Comparison of ENCODE assay signal across 9 cellular contexts in genomic region chrX:153818571-153819397, GRCh38. TPM values are rescaled to one million over a fixed set of nuclear protein-coding genes. Genes with fewer than 3 reads are reported as not detected.
DNase-seq lines count a peak whose midpoint lies in the region; ATAC-seq and TF ChIP-seq lines count a peak whose summit lies in the region.
"Had no signal": no experiment of that assay in that cellular context is flagged by ENCODE, and none has a peak within 500 bp of the region (broad histone marks: within the 10 kb centered on the region; RNA-seq: fewer than 3 reads in every experiment).

No MANE protein-coding gene starts in this region.

- DNase-seq in DMS53 (lab: John Stamatoyannopoulos, UW) (peak; percentile 66), DMS53 treated with DMSO at 0.1 percent for 48 hours (lab: John Stamatoyannopoulos, UW; ENCODE audit: unreplicated experiment) (no peak), Peyer's patch (peak; percentile 31 to 56 (median 56)), hepatocyte (ENCODE audit: low spot score) (peak; percentile 68), GM10248 (ENCODE audit: extremely low spot score) (no peak)
- DNase-seq in activated naive CD4-positive, alpha-beta T cell treated with anti-CD3 and anti-CD28 coated beads, Interleukin-2, amount 50 U/mL, for 72 hours (ENCODE audit: low spot score in 2 of 2): peak; percentile 61 to 64
- peak; percentile 6 to 33 for DNase-seq in stimulated activated CD4-positive, alpha-beta T cell treated with anti-CD3 and anti-CD28 coated beads, Interleukin-12 subunit alpha, Interleukin-12 subunit beta, amount 100 ng/mL, for 24 hours (ENCODE audit: low read depth in 2 of 2)

- H3K36me3 ChIP-seq in Peyer's patch (no peaks in the 10 kb centered on the region), hepatocyte (replicated peaks; ENCODE audit: insufficient read depth, low read depth) (no peaks in the 10 kb centered on the region)

- peak overlapping the region; percentile 86 for H3K4me2 ChIP-seq in hepatocyte

- POLR2A ChIA-PET in GM10248 (lab: Yijun Ruan, JAX): no interaction called here

- H3K27ac Mint-ChIP-seq in activated naive CD4-positive, alpha-beta T cell treated with anti-CD3 and anti-CD28 coated beads, Interleukin-2, amount 50 U/mL, for 72 hours: no peak overlapping the region

- no peaks in the 10 kb centered on the region for H3K9me3 Mint-ChIP-seq in activated naive CD4-positive, alpha-beta T cell treated with anti-CD3 and anti-CD28 coated beads, Interleukin-2, amount 50 U/mL, for 72 hours

- no peak for TF ChIP-seq CTCF in Peyer's patch (IDR thresholded peaks at IDR 0.05)
- TF ChIP-seq CTCF in hepatocyte (IDR thresholded peaks at IDR 0.05; ENCODE audit: poor library complexity): no peak
- no peak for TF ChIP-seq CTCF in GM10248 (IDR thresholded peaks at IDR 0.05; ENCODE audit: control extremely low read depth, extremely low read depth, low read depth, missing control alignments)

- H3K4me3 ChIP-seq in Peyer's patch (peak overlapping the region; percentile 20 to 57 (median 32)), hepatocyte (peak overlapping the region; percentile 20)

- peak overlapping the region; percentile 78 for H2AFZ ChIP-seq in hepatocyte

- 39% methylated on average over 17 of the region's 68 CpGs for WGBS in hepatocyte (ENCODE audit: low lambda C conversion rate, missing lambda C conversion rate)

- H3K27ac ChIP-seq in Peyer's patch (peak overlapping the region in 1 of 4 donors; percentile 17), hepatocyte (peak overlapping the region; percentile 48)
- H3K27ac ChIP-seq: 22Rv1 had no signal

- CTCF ChIA-PET in GM10248 (lab: Yijun Ruan, JAX): interaction anchor here (1.6 kb wide), 1 partner anchor 104 kb away, joined by 3 read pairs; no protein-coding TSS in a partner anchor

- TF ChIP-seq POLR2A in Peyer's patch (IDR thresholded peaks at IDR 0.05): no peak

- no peaks in the 10 kb centered on the region for H3K4me1 ChIP-seq in Peyer's patch
- no peaks in the 10 kb centered on the region for H3K4me1 ChIP-seq in hepatocyte (ENCODE audit: insufficient read depth)

- no peaks in the 10 kb centered on the region for H4K20me1 ChIP-seq in hepatocyte (ENCODE audit: insufficient read depth, poor library complexity, severe bottlenecking)

- H3K9me3 ChIP-seq in Peyer's patch (no peaks in the 10 kb centered on the region), hepatocyte (ENCODE audit: low read depth) (no peaks in the 10 kb centered on the region)

- no peaks in the 10 kb centered on the region for H3K9me2 ChIP-seq in hepatocyte (replicated peaks; ENCODE audit: insufficient read depth)

- no peaks in the 10 kb centered on the region for H3K36me3 Mint-ChIP-seq in activated naive CD4-positive, alpha-beta T cell treated with anti-CD3 and anti-CD28 coated beads, Interleukin-2, amount 50 U/mL, for 72 hours

- H3K79me2 ChIP-seq in hepatocyte: no peaks in the 10 kb centered on the region

- H3K27me3 ChIP-seq in Peyer's patch: no peaks in the 10 kb centered on the region
- no peaks in the 10 kb centered on the region for H3K27me3 ChIP-seq in hepatocyte

- ATAC-seq in activated naive CD4-positive, alpha-beta T cell treated with anti-CD3 and anti-CD28 coated beads, Interleukin-2, amount 50 U/mL, for 72 hours: peak; percentile 83 to 90
- no peak for ATAC-seq in HG02759 (IDR thresholded peaks at IDR 0.05; ENCODE audit: unreplicated experiment)

RNA-seq across cellular contexts. Expression of gene PDZD4, which starts 11.6 kb away (rescaled TPM):
- 1 to 10 TPM; 1.2 to 8.3 (median 2.4) TPM for total RNA-seq in Peyer's patch
- total RNA-seq in activated naive CD4-positive, alpha-beta T cell treated with anti-CD3 and anti-CD28 coated beads, Interleukin-2, amount 50 U/mL, for 72 hours: 1 to 10 TPM; 1.2 to 2.5 TPM
- total RNA-seq in hepatocyte: 1.6 and 2.8 TPM in 2 replicates
- polyA plus RNA-seq in hepatocyte: 0.59 and 1.4 TPM in 2 replicates

RNA-seq across cellular contexts. Expression of gene SSR4, which starts 24.3 kb away (rescaled TPM):
- 100 to 1,000 TPM in 1 of 4 donors, 10 to 100 TPM in 3; 90.0 to 113 (median 96.4) TPM for total RNA-seq in Peyer's patch
- 100 to 1,000 TPM; 142 to 156 TPM for total RNA-seq in activated naive CD4-positive, alpha-beta T cell treated with anti-CD3 and anti-CD28 coated beads, Interleukin-2, amount 50 U/mL, for 72 hours
- total RNA-seq in hepatocyte: 316 and 385 TPM in 2 replicates
- 665 and 693 TPM in 2 replicates for polyA plus RNA-seq in hepatocyte

RNA-seq across cellular contexts. Expression of gene IDH3G, which starts 24.6 kb away (rescaled TPM):
- 100 to 1,000 TPM; 108 to 153 (median 126) TPM for total RNA-seq in Peyer's patch
- total RNA-seq in activated naive CD4-positive, alpha-beta T cell treated with anti-CD3 and anti-CD28 coated beads, Interleukin-2, amount 50 U/mL, for 72 hours: 10 to 100 TPM; 60.8 to 81.7 TPM
- 35.4 and 35.8 TPM in 2 replicates for total RNA-seq in hepatocyte
- polyA plus RNA-seq in hepatocyte: 60.0 and 74.3 TPM in 2 replicates

RNA-seq across cellular contexts. Expression of gene SRPK3, which starts 37.9 kb away (rescaled TPM):
- total RNA-seq in Peyer's patch (1 to 10 TPM in 1 of 4 donors, not detected in 3; 1.7 TPM), hepatocyte (0.08 and 0.20 TPM in 2 replicates)
- total RNA-seq in activated naive CD4-positive, alpha-beta T cell treated with anti-CD3 and anti-CD28 coated beads, Interleukin-2, amount 50 U/mL, for 72 hours: not detected
- 0.32 and 0.89 TPM in 2 replicates for polyA plus RNA-seq in hepatocyte

RNA-seq across cellular contexts. Expression of gene PLXNB3, which starts 54.7 kb away (rescaled TPM):
- 10 to 100 TPM in 1 of 4 donors, 1 to 10 TPM in 3; 2.7 to 25.6 (median 7.6) TPM for total RNA-seq in Peyer's patch
- total RNA-seq in activated naive CD4-positive, alpha-beta T cell treated with anti-CD3 and anti-CD28 coated beads, Interleukin-2, amount 50 U/mL, for 72 hours: 1 to 10 TPM; 1.5 to 3.2 TPM
- 0.27 and 1.4 TPM in 2 replicates for total RNA-seq in hepatocyte
- 0.87 and 5.7 TPM in 2 replicates for polyA plus RNA-seq in hepatocyte

Comparison
In these comparisons a context has a peak if more than half of its experiments do, and no peak if none do; other contexts are left out.
1. DNase-seq: peak in DMS53 (single experiment), Peyer's patch (3 of 3), activated naive CD4-positive, alpha-beta T cell treated with anti-CD3 and anti-CD28 coated beads, Interleukin-2, amount 50 U/mL, for 72 hours (2 of 2), hepatocyte (single experiment) and stimulated activated CD4-positive, alpha-beta T cell treated with anti-CD3 and anti-CD28 coated beads, Interleukin-12 subunit alpha, Interleukin-12 subunit beta, amount 100 ng/mL, for 24 hours (2 of 2); none in DMS53 treated with DMSO at 0.1 percent for 48 hours (single experiment) and GM10248 (single experiment).